ENCODE assay signal across 12 cellular contexts in the genomic region with DNA sequence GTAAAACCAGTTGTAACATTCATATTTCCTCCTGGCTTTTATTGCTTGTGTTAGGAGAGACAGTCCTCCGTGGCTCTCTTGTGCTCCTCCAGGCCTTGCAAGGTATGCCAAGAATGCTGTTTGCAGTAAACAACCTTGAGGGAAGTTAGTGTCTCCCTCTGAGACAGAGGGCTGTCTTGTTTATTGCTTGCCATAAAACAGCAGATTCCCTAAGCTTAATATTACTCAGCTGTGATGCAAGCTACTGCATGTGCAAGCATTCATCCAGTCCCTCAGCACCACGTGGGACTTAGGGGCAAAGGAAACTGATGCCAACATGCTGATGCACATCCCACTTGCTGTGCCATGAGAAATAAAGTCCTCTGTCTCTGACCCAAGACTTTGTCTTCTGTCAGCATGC. TPM values are rescaled to one million over a fixed set of nuclear protein-coding genes. Genes with fewer than 3 reads are reported as not detected.
DNase-seq lines count a peak whose midpoint lies in the region; TF ChIP-seq lines count a peak whose summit lies in the region.
"Had no signal": no experiment of that assay in that cellular context is flagged by ENCODE, and none has a peak within 500 bp of the region (broad histone marks: within the 10 kb centered on the region; RNA-seq: fewer than 3 reads in every experiment).

No MANE protein-coding gene starts in this region.

- H3K4me1 ChIP-seq in transverse colon: peaks cover 6 to 42% (median 22%) of the 10 kb centered on the region in 4 donors

- H3K4me3 ChIP-seq in lower leg skin (ENCODE audit: low read depth, poor library complexity, severe bottlenecking) (no peak overlapping the region), transverse colon (no peak overlapping the region)
- H3K4me3 ChIP-seq: coronary artery, pancreas, thoracic aorta had no signal

- TF ChIP-seq EP300 in transverse colon (IDR thresholded peaks at IDR 0.05; ENCODE audit: low read depth): no peak

- no peaks in the 10 kb centered on the region for H3K27me3 ChIP-seq in transverse colon
- H3K27me3 ChIP-seq: pancreas had no signal

- no peaks in the 10 kb centered on the region for H3K9me3 ChIP-seq in transverse colon
- H3K9me3 ChIP-seq: pancreas, thoracic aorta had no signal

- intact Hi-C loops in lower leg skin (cut with DNase I; ENCODE audit: low total_unique reads): no loop called here
- intact Hi-C loops in transverse colon (cut with DNase I; ENCODE audit: low total_unique reads): no loop called here

- no peaks in the 10 kb centered on the region for H3K36me3 ChIP-seq in transverse colon
- H3K36me3 ChIP-seq: pancreas, thoracic aorta had no signal

- TF ChIP-seq POLR2A in lower leg skin (IDR thresholded peaks at IDR 0.05): no peak
- no peak for TF ChIP-seq POLR2A in transverse colon (IDR thresholded peaks at IDR 0.05)

- in situ Hi-C loops in transverse colon (cut with MboI; ENCODE audit: low pct_ligation_motif_present in 1 of 4, low pct_unique_long_range_greater_than_20kb in 1 of 4, low sequenced_read_pairs in 3 of 4): loop anchor here in 2 of 4 donors (10.0 to 25.0 kb wide), 4 partner anchors 169 to 427 kb away; partner anchors contain the start of gene ZDHHC22 (in 2 of the 2)

- peak; percentile 83 for DNase-seq in LHCN-M2 (ENCODE audit: low read depth)
- peak; percentile 66 to 69 for DNase-seq in lower leg skin (ENCODE audit: low spot score in 2 of 2)
- DNase-seq in transverse colon: peak; percentile 34
- no peak for DNase-seq in activated effector memory CD4-positive, alpha-beta T cell treated with Interleukin-2 at 50 U/mL for 16 hours
- DNase-seq in NCI-H146 treated with DMSO at 0.1 percent for 48 hours (lab: John Stamatoyannopoulos, UW; ENCODE audit: unreplicated experiment): no peak
- DNase-seq in DMS153 (lab: John Stamatoyannopoulos, UW): no peak
- DNase-seq in NCI-H1092 treated with DMSO at 0.1 percent for 48 hours (lab: John Stamatoyannopoulos, UW): no peak
- DNase-seq: activated B cell treated with CpG ODN at 0.5 μM for 24 hours, pancreas had no signal

- H3K27ac ChIP-seq in cingulate gyrus (ENCODE audit: low read depth, low read length) (peak overlapping the region; percentile 97), transverse colon (peak overlapping the region; percentile 59 to 76 (median 70))
- H3K27ac ChIP-seq: pancreas, thoracic aorta had no signal

- TF ChIP-seq CTCF in lower leg skin (IDR thresholded peaks at IDR 0.05) (no peak), transverse colon (IDR thresholded peaks at IDR 0.05) (no peak)

- 7 to 18% methylated on average over 2 of the region's 2 CpGs for WGBS in lower leg skin, 2 donors
- WGBS in transverse colon (ENCODE audit: low coverage in 1 of 2), 2 donors: 16 to 20% methylated on average over 1 to 2 of the region's 2 CpGs

RNA-seq across cellular contexts. Expression of gene POMT2, which starts 6.6 kb away (rescaled TPM):
- total RNA-seq in LHCN-M2 (2014; rRNA removed): 12.2 and 15.0 TPM in 2 replicates
- 16.3 TPM for polyA plus RNA-seq in LHCN-M2 (2012)
- 10 to 100 TPM in 3 of 4 donors, 1 to 10 TPM in 1; 9.1 to 23.0 (median 15.9) TPM for total RNA-seq in lower leg skin
- 10 to 100 TPM; 12.0 to 77.4 (median 24.9) TPM for total RNA-seq in transverse colon

RNA-seq across cellular contexts. Expression of gene GSTZ1, which starts 6.8 kb away (rescaled TPM):
- total RNA-seq in LHCN-M2 (2014; rRNA removed) (25.8 and 27.7 TPM in 2 replicates), lower leg skin (10 to 100 TPM; 24.6 to 37.5 (median 29.9) TPM), transverse colon (10 to 100 TPM in 3 of 4 donors, 1 to 10 TPM in 1; 1.5 to 40.7 (median 19.7) TPM)
- 24.1 TPM for polyA plus RNA-seq in LHCN-M2 (2012)

RNA-seq across cellular contexts. Expression of gene NGB, which starts 43.0 kb away (rescaled TPM):
- total RNA-seq in LHCN-M2 (2014; rRNA removed) (not detected in 2 replicates), lower leg skin (not detected), transverse colon (1 to 10 TPM in 1 of 4 donors, under 1 TPM in 1, not detected in 2; 0.64 to 1.4 TPM)
- polyA plus RNA-seq in LHCN-M2 (2012): not detected
- total RNA-seq: activated B cell treated with CpG ODN at 0.5 μM for 24 hours, thoracic aorta had no signal

Comparison
In these comparisons a context has a peak if more than half of its experiments do, and no peak if none do; other contexts are left out.
1. DNase-seq: peak in LHCN-M2 (single experiment), lower leg skin (2 of 2) and transverse colon (single experiment); none in activated effector memory CD4-positive, alpha-beta T cell treated with Interleukin-2 at 50 U/mL for 16 hours (single experiment), NCI-H146 treated with DMSO at 0.1 percent for 48 hours (single experiment), DMS153 (single experiment) and NCI-H1092 treated with DMSO at 0.1 percent for 48 hours (single experiment).